8 cellular contexts compared by ENCODE assay signal in the genomic region with DNA sequence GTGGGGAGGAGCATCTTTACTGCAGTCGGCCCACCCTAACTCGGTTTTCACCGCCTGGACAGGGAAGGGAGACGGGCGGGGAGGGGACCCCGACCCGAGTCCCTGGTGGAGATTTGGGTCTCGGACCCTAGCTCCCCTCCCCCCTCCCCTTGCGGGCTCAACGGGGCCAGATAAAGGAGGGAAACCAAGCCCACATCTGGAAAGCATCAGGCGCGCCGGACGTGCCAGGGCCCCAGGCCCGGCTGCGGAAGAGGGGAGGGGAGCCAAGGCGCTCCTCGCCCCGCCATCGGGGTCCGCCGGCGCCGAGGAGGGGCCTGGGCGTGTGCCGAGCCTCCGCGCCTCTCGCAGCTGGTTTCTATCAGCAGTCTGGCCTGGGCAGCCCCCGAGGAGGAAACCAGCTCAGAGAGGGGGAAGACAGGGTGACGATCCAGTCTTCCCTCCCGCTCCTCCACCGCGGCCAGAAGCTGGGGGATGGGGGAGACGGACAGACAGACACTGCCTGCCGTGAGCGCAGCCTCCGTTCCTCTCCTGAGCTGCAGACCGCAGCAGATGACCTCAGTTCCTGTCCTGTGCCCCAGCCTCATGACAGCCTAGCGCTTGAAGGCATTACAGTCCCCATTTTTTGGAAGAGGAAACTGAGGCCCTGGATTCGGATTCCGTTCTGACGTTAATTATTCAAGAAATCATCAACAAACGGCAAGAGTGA. TPM values are rescaled to one million over a fixed set of nuclear protein-coding genes. Genes with fewer than 3 reads are reported as not detected.
DNase-seq lines count a peak whose midpoint lies in the region; ATAC-seq and TF ChIP-seq lines count a peak whose summit lies in the region.

No MANE protein-coding gene starts in this region.

- peak overlapping the region; percentile 65 for H3K9ac ChIP-seq in SK-N-SH

- H3K79me2 ChIP-seq in SK-N-SH (ENCODE audit: insufficient read depth): no peaks in the 10 kb centered on the region

- 3% methylated on average over 17 of the region's 44 CpGs for WGBS in SK-N-SH (ENCODE audit: low lambda C conversion rate)

- H3K36me3 ChIP-seq in SK-N-SH (replicated peaks in 1 of 2; ENCODE audit: control insufficient read depth in 1 of 2, insufficient read depth in 2 of 2, low read length in 1 of 2): no peaks in the 10 kb centered on the region

- in situ Hi-C loops in GM13977 (cut with MboI; ENCODE audit: low pct_unique_long_range_greater_than_20kb, low sequenced_read_pairs, unreplicated experiment): no loop called here

- TF ChIP-seq RAD21 in SK-N-SH (IDR thresholded peaks at IDR 0.05; ENCODE audit: low read length): peak; percentile 10; the same call in 1 of the 2 replicates

- TF ChIP-seq EP300 in SK-N-SH (IDR thresholded peaks at IDR 0.05; ENCODE audit: borderline replicate concordance in 1 of 2, low read depth in 1 of 2, low read length in 1 of 2): peak; percentile 39 to 72; a peak in 3 of 4 replicates

- TF ChIP-seq CTCF in GM13977 (IDR thresholded peaks at IDR 0.05; ENCODE audit: extremely low read depth, insufficient read depth, missing control alignments): no peak
- no peak for TF ChIP-seq CTCF in SK-N-SH (IDR thresholded peaks at IDR 0.05)
- TF ChIP-seq CTCF in omental fat pad (IDR thresholded peaks at IDR 0.05): no peak

- peak overlapping the region; percentile 76 for H2AFZ ChIP-seq in SK-N-SH (ENCODE audit: low read depth)

- POLR2A ChIA-PET in SK-N-SH (lab: Yijun Ruan, JAX): interaction anchor here (0.5 to 1.8 kb wide), 5 partner anchors 11 to 475 kb away, joined by 3 to 9 read pairs (median 3); no protein-coding TSS in a partner anchor

- H3K27ac ChIP-seq in SK-N-SH (ENCODE audit: low read depth in 2 of 2, low read length in 1 of 2): peak overlapping the region; percentile 78 to 97

- peak overlapping the region; percentile 98 for H3K4me2 ChIP-seq in SK-N-SH

- peaks cover 9% of the 10 kb centered on the region for H3F3A ChIP-seq in SK-N-SH (replicated peaks; ENCODE audit: insufficient read depth)

- no peaks in the 10 kb centered on the region for H3K27me3 ChIP-seq in SK-N-SH (ENCODE audit: insufficient read depth)

- H3K9me2 ChIP-seq in SK-N-SH: no peaks in the 10 kb centered on the region

- H4K20me1 ChIP-seq in SK-N-SH (ENCODE audit: insufficient read depth): no peaks in the 10 kb centered on the region

- peaks cover 7 to 25% of the 10 kb centered on the region in 2 experiments; a peak in 2 of 4 replicates for H3K4me1 ChIP-seq in SK-N-SH (ENCODE audit: control insufficient read depth in 1 of 2, insufficient read depth in 2 of 2, low read depth in 1 of 2, low read length in 1 of 2)

- ATAC-seq in omental fat pad (ENCODE audit: low FRiP score): peak; percentile 20

- CTCF ChIA-PET in SK-N-SH (lab: Yijun Ruan, JAX): no interaction called here

- peak overlapping the region; percentile 42 to 73 for H3K4me3 ChIP-seq in SK-N-SH (ENCODE audit: low read depth in 2 of 2, low read length in 1 of 2)

- DNase-seq in AG08396 (ENCODE audit: low spot score): peak; percentile 77
- peak; percentile 64 for DNase-seq in GM13977 (ENCODE audit: low spot score)
- peak; percentile 94 for DNase-seq in SK-N-SH
- DNase-seq in fibroblast of peridontal ligament (ENCODE audit: extremely low read depth): peak; percentile 58
- DNase-seq in omental fat pad (ENCODE audit: low spot score): no peak
- DNase-seq in NCI-H1048 (lab: John Stamatoyannopoulos, UW): no peak
- DNase-seq in cortex of kidney (lab: John Stamatoyannopoulos, UW): no peak
- no peak for DNase-seq in stimulated activated naive CD4-positive, alpha-beta T cell (lab: John Stamatoyannopoulos, UW)

- H3K9me3 ChIP-seq in SK-N-SH: no peaks in the 10 kb centered on the region

TF ChIP-seq in SK-N-SH, 30 proteins besides CTCF, POLR2A, EP300 and RAD21:
- TF ChIP-seq NRF1 (IDR thresholded peaks at IDR 0.05; ENCODE audit: low read depth, low read length) (no peak), RCOR1 (IDR thresholded peaks at IDR 0.05; ENCODE audit: low read length) (peak; percentile 72), GABPA (IDR thresholded peaks at IDR 0.05; ENCODE audit: low read depth) (no peak), TCF12 (IDR thresholded peaks at IDR 0.05) (peak; percentile 90), TEAD4 (IDR thresholded peaks at IDR 0.05; ENCODE audit: borderline replicate concordance, insufficient read depth) (no peak), NFIC (IDR thresholded peaks at IDR 0.05; ENCODE audit: borderline replicate concordance) (0 out of 2 replicates have a peak, but pooled peaks have one; percentile 28), MXI1 (IDR thresholded peaks at IDR 0.05; ENCODE audit: low read depth, low read length) (no peak; the same call in 1 of the 2 replicates), CHD2 (IDR thresholded peaks at IDR 0.05; ENCODE audit: low read length, partially characterized antibody) (peak; percentile 69), GATA2 (CRISPR knock-in tag; IDR thresholded peaks at IDR 0.05) (peak; percentile 45), FOXM1 (IDR thresholded peaks at IDR 0.05; ENCODE audit: low read depth) (no peak), FOXJ3 (CRISPR knock-in tag; IDR thresholded peaks at IDR 0.05) (no peak), TAF1 (IDR thresholded peaks at IDR 0.05; ENCODE audit: borderline replicate concordance, low read depth, low read length) (peak; percentile 65), POLR2AphosphoS5 (IDR thresholded peaks at IDR 0.05; ENCODE audit: low read depth, low read length) (peak; percentile 78), YY1 (IDR thresholded peaks at IDR 0.05; ENCODE audit: low read depth) (0 out of 2 replicates have a peak, but pooled peaks have one; percentile 32)
- TF ChIP-seq, protein P1, sequence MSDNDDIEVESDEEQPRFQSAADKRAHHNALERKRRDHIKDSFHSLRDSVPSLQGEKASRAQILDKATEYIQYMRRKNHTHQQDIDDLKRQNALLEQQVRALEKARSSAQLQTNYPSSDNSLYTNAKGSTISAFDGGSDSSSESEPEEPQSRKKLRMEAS (IDR thresholded peaks at IDR 0.05; ENCODE audit: low read depth): peak; percentile 35; the same call in 1 of the 2 replicates

RNA-seq across cellular contexts. Expression of a gene that starts 3.5 kb away (rescaled TPM):
- not detected in 2 replicates for polyA plus RNA-seq in SK-N-SH (2012; rRNA removed)
- not detected in 2 replicates for polyA plus RNA-seq in SK-N-SH (2012; cell fraction: cytosol; rRNA removed)
- polyA plus RNA-seq in SK-N-SH (2012; cell fraction: nucleus; rRNA removed): not detected in 2 replicates
- total RNA-seq in omental fat pad: not detected

RNA-seq across cellular contexts. Expression of a gene that starts 14.6 kb away (rescaled TPM):
- polyA plus RNA-seq in SK-N-SH (2012; rRNA removed): 2.5 and 3.3 TPM in 2 replicates
- 1.0 and 1.6 TPM in 2 replicates for polyA plus RNA-seq in SK-N-SH (2012; cell fraction: cytosol; rRNA removed)
- 9.5 and 11.9 TPM in 2 replicates for polyA plus RNA-seq in SK-N-SH (2012; cell fraction: nucleus; rRNA removed)
- 10 to 100 TPM in 1 of 4 donors, 1 to 10 TPM in 3; 4.8 to 10.2 (median 7.9) TPM for total RNA-seq in omental fat pad

RNA-seq across cellular contexts. Expression of a gene that starts 21.5 kb away (rescaled TPM):
- polyA plus RNA-seq in SK-N-SH (2012; rRNA removed): 9.5 and 10.6 TPM in 2 replicates
- polyA plus RNA-seq in SK-N-SH (2012; cell fraction: cytosol; rRNA removed): 6.9 and 8.6 TPM in 2 replicates
- 7.0 and 8.3 TPM in 2 replicates for polyA plus RNA-seq in SK-N-SH (2012; cell fraction: nucleus; rRNA removed)
- under 1 TPM; 0.31 to 0.79 (median 0.52) TPM for total RNA-seq in omental fat pad

RNA-seq across cellular contexts. Expression of a gene that starts 38.4 kb away (rescaled TPM):
- polyA plus RNA-seq in SK-N-SH (2012; rRNA removed): 445 and 495 TPM in 2 replicates
- polyA plus RNA-seq in SK-N-SH (2012; cell fraction: cytosol; rRNA removed): 552 and 634 TPM in 2 replicates
- 207 and 230 TPM in 2 replicates for polyA plus RNA-seq in SK-N-SH (2012; cell fraction: nucleus; rRNA removed)
- 100 to 1,000 TPM; 112 to 189 (median 132) TPM for total RNA-seq in omental fat pad

Comparison
In these comparisons a context has a peak if more than half of its experiments do, and no peak if none do; other contexts are left out.
1. DNase-seq: peak in AG08396 (single experiment), GM13977 (single experiment), SK-N-SH (single experiment) and fibroblast of peridontal ligament (single experiment); none in omental fat pad (single experiment), NCI-H1048 (single experiment), cortex of kidney (single experiment) and stimulated activated naive CD4-positive, alpha-beta T cell (0 of 6).